17 cellular contexts compared by ENCODE assay signal in genomic region chr12:122312926-122313325, GRCh38. TPM values are rescaled to one million over a fixed set of nuclear protein-coding genes. Genes with fewer than 3 reads are reported as not detected.
A peak's percentile ranks its signal among the peaks of the same experiment; 100 is the strongest.
DNase-seq lines count a peak whose midpoint lies in the region; ATAC-seq and TF ChIP-seq lines count a peak whose summit lies in the region.
"Had no signal": no experiment of that assay in that cellular context is flagged by ENCODE, and none has a peak within 500 bp of the region (broad histone marks: within the 10 kb centered on the region; RNA-seq: fewer than 3 reads in every experiment).

No MANE protein-coding gene starts in this region.

- no peaks in the 10 kb centered on the region for H3K79me1 ChIP-seq in H9 (ENCODE audit: insufficient read depth, low read depth, low read length, poor library complexity, severe bottlenecking)

- no peak overlapping the region for H3K4me2 ChIP-seq in H9 (ENCODE audit: insufficient read depth, insufficient read length, low read length)

- H3K27ac ChIP-seq in H9 (ENCODE audit: insufficient read length, low read depth, low read length) (no peak overlapping the region), temporal lobe (ENCODE audit: low read depth, low read length) (peak overlapping the region; percentile 13)

- intact Hi-C loops in activated CD4-positive, alpha-beta T cell treated with anti-CD3 and anti-CD28 coated beads, Interleukin-2, amount 10 ng/mL, durations not matched to agents 24 days and 14 days (cut with micrococcal nuclease): no loop called here

- H3K79me2 ChIP-seq in H9 (ENCODE audit: insufficient read depth, low read length): no peaks in the 10 kb centered on the region

- H3K36me3 Mint-ChIP-seq in H9 (ENCODE audit: insufficient read depth in 1 of 3, low read depth in 3 of 3): peaks cover 0 to 11% (median 7%) of the 10 kb centered on the region in 3 experiments; a peak in 3 of 7 replicates
- peaks cover 100% of the 10 kb centered on the region for H3K36me3 Mint-ChIP-seq in activated T-helper 17 cell treated with anti-CD3 and anti-CD28 coated beads, Interleukin-2, amount 50 U/mL, for 72 hours (ENCODE audit: low read depth)
- peaks cover 29% of the 10 kb centered on the region for H3K36me3 Mint-ChIP-seq in activated CD4-positive, alpha-beta T cell treated with anti-CD3 and anti-CD28 coated beads, Interleukin-2, amount 10 ng/mL, durations not matched to agents 24 days and 14 days (ENCODE audit: low read depth)

- no peak for TF ChIP-seq CTCF in H9 (conservative IDR thresholded peaks at IDR 0.05)

- H3K27me3 ChIP-seq in H9 (ENCODE audit: insufficient read depth, low read length): no peaks in the 10 kb centered on the region

- no peaks in the 10 kb centered on the region for H4K20me1 ChIP-seq in H9 (ENCODE audit: control insufficient read depth, insufficient read depth, insufficient read length)

- H3K9me3 Mint-ChIP-seq in H9: no peaks in the 10 kb centered on the region
- H3K9me3 Mint-ChIP-seq in activated T-helper 17 cell treated with anti-CD3 and anti-CD28 coated beads, Interleukin-2, amount 50 U/mL, for 72 hours: no peaks in the 10 kb centered on the region
- H3K9me3 Mint-ChIP-seq in activated CD4-positive, alpha-beta T cell treated with anti-CD3 and anti-CD28 coated beads, Interleukin-2, amount 10 ng/mL, durations not matched to agents 24 days and 14 days: no peaks in the 10 kb centered on the region
- H3K9me3 Mint-ChIP-seq: CD4-positive, alpha-beta memory T cell had no signal

- no peak overlapping the region for H4K8ac ChIP-seq in H9 (replicated peaks; ENCODE audit: insufficient read length, low read depth, low read length)

- no CpG with 5 or more reads among the region's 5 CpGs for WGBS in H9 (ENCODE audit: extremely low coverage, insufficient read length, low lambda C conversion rate)

- H3K56ac ChIP-seq in H9 (ENCODE audit: insufficient read length, low read depth, low read length): no peak overlapping the region

- no peak overlapping the region for H2BK120ac ChIP-seq in H9 (ENCODE audit: low read depth, low read length, poor library complexity, severe bottlenecking)

- H2BK15ac ChIP-seq in H9 (ENCODE audit: low read depth, low read length): no peak overlapping the region

- no peak overlapping the region for H3K18ac ChIP-seq in H9 (ENCODE audit: insufficient read length, low read depth, low read length)

- no peak overlapping the region for H3K4me3 Mint-ChIP-seq in H9
- H3K4me3 Mint-ChIP-seq in activated T-helper 17 cell treated with anti-CD3 and anti-CD28 coated beads, Interleukin-2, amount 50 U/mL, for 72 hours: no peak overlapping the region
- no peak overlapping the region for H3K4me3 Mint-ChIP-seq in activated CD4-positive, alpha-beta T cell treated with anti-CD3 and anti-CD28 coated beads, Interleukin-2, amount 10 ng/mL, durations not matched to agents 24 days and 14 days
- H3K4me3 Mint-ChIP-seq: CD4-positive, alpha-beta memory T cell had no signal

- H2BK5ac ChIP-seq in H9 (ENCODE audit: insufficient read length, low read length): no peak overlapping the region

- H2BK12ac ChIP-seq in H9 (ENCODE audit: insufficient read length, low read depth, low read length): no peak overlapping the region

- peak overlapping the region; percentile 13 to 67 (median 22); a peak in 1 of 7 replicates for H3K27ac Mint-ChIP-seq in H9
- H3K27ac Mint-ChIP-seq in activated T-helper 17 cell treated with anti-CD3 and anti-CD28 coated beads, Interleukin-2, amount 50 U/mL, for 72 hours: peak overlapping the region; percentile 38
- no peak overlapping the region for H3K27ac Mint-ChIP-seq in activated CD4-positive, alpha-beta T cell treated with anti-CD3 and anti-CD28 coated beads, Interleukin-2, amount 10 ng/mL, durations not matched to agents 24 days and 14 days

- H3K23ac ChIP-seq in H9 (ENCODE audit: insufficient read length, low read depth, low read length): no peak overlapping the region

- no peak overlapping the region for H2BK20ac ChIP-seq in H9 (ENCODE audit: low read depth, low read length, poor library complexity, severe bottlenecking)

- H2AFZ ChIP-seq in H9 (ENCODE audit: low read length): no peak overlapping the region

- no peaks in the 10 kb centered on the region for H3K27me3 Mint-ChIP-seq in H9 (ENCODE audit: low read depth)
- H3K27me3 Mint-ChIP-seq in activated T-helper 17 cell treated with anti-CD3 and anti-CD28 coated beads, Interleukin-2, amount 50 U/mL, for 72 hours: no peaks in the 10 kb centered on the region
- H3K27me3 Mint-ChIP-seq in activated CD4-positive, alpha-beta T cell treated with anti-CD3 and anti-CD28 coated beads, Interleukin-2, amount 10 ng/mL, durations not matched to agents 24 days and 14 days: no peaks in the 10 kb centered on the region
- H3K27me3 Mint-ChIP-seq: CD4-positive, alpha-beta memory T cell had no signal

- no peaks in the 10 kb centered on the region for H3K23me2 ChIP-seq in H9 (ENCODE audit: insufficient read length, low read depth, low read length, poor library complexity, severe bottlenecking)

- no peak overlapping the region for H3K14ac ChIP-seq in H9 (ENCODE audit: insufficient read depth, low read length)

- no peak overlapping the region for H3K4ac ChIP-seq in H9 (ENCODE audit: low read depth, low read length)

- H3K4me1 ChIP-seq in H9 (ENCODE audit: insufficient read depth, low read length): no peaks in the 10 kb centered on the region

- DNase-seq in H9: no peak
- peak; percentile 33 for DNase-seq in islet precursor cell
- DNase-seq in activated CD4-positive, alpha-beta T cell treated with anti-CD3 and anti-CD28 coated beads, Interleukin-2, amount 10 ng/mL, durations not matched to agents 24 days and 14 days: no peak
- DNase-seq in NCI-H2171 treated with DMSO at 0.1 percent for 48 hours (lab: John Stamatoyannopoulos, UW): no peak
- no peak for DNase-seq in SW 1271 (lab: John Stamatoyannopoulos, UW)
- DNase-seq: ACHN; CD4-positive, alpha-beta memory T cell; H7; IMR-90; MV-4-11; NCI-H1417 treated with DMSO at 0.1 percent for 48 hours; NCI-H2029 treated with DMSO at 0.1 percent for 48 hours; NCI-H226; NCI-H526; SIG-M5 had no signal

- no peaks in the 10 kb centered on the region for H3K9me3 ChIP-seq in H9 (ENCODE audit: control insufficient read depth, low read depth, low read length)

- H3K9ac ChIP-seq in H9 (ENCODE audit: extremely low read depth, insufficient read length, low read length): no peak overlapping the region

- H2AK5ac ChIP-seq in H9 (ENCODE audit: insufficient read length, low read length): no peak overlapping the region

- H4K91ac ChIP-seq in H9 (ENCODE audit: insufficient read length, low read depth, low read length): no peak overlapping the region

- H3T11ph ChIP-seq in H9 (ENCODE audit: low read length): no peak overlapping the region

- no peaks in the 10 kb centered on the region for H3K4me1 Mint-ChIP-seq in H9
- H3K4me1 Mint-ChIP-seq in activated T-helper 17 cell treated with anti-CD3 and anti-CD28 coated beads, Interleukin-2, amount 50 U/mL, for 72 hours: no peaks in the 10 kb centered on the region
- no peaks in the 10 kb centered on the region for H3K4me1 Mint-ChIP-seq in activated CD4-positive, alpha-beta T cell treated with anti-CD3 and anti-CD28 coated beads, Interleukin-2, amount 10 ng/mL, durations not matched to agents 24 days and 14 days

- ATAC-seq in activated T-helper 17 cell treated with anti-CD3 and anti-CD28 coated beads, Interleukin-2, amount 50 U/mL, for 72 hours (replicated peaks): no peak

- no peak overlapping the region for H4K5ac ChIP-seq in H9 (ENCODE audit: insufficient read length, low read depth, low read length)

RNA-seq across cellular contexts. Expression of gene VPS33A, which starts 46.6 kb away (rescaled TPM):
- total RNA-seq in H9 (2021) (44.3 and 45.9 TPM in 2 replicates), temporal lobe (15.5 TPM)
- 10 to 100 TPM; 21.3 to 37.1 TPM for total RNA-seq in activated T-helper 17 cell treated with anti-CD3 and anti-CD28 coated beads, Interleukin-2, amount 50 U/mL, for 72 hours
- total RNA-seq in activated CD4-positive, alpha-beta T cell treated with anti-CD3 and anti-CD28 coated beads, Interleukin-2, amount 10 ng/mL, durations not matched to agents 24 days and 14 days: 25.9 and 28.4 TPM in 2 replicates
